6 cellular contexts compared by ENCODE assay signal in the genomic region with DNA sequence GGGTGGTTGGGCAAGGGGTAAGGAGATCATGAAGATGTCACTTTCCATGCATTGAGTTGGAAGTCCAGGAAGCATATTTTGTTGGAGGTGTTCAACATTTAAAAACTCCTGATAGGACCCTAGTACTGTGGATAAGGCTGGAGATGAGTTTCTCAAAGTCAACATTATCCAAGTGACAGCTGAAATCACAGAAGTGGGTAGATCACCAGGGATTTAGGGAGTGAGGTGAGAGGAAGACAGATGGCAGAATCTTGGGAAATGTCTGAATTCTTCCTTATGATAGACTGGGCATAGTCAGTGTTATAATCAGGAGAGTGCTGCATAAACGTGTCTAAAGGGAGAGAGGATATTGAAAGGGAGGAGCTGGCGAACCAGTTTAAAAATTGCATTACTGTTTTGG.
"Had no signal": no experiment of that assay in that cellular context is flagged by ENCODE, and none has a peak within 500 bp of the region (broad histone marks: within the 10 kb centered on the region; RNA-seq: fewer than 3 reads in every experiment).

No MANE protein-coding gene starts in this region.

- H3K4me3 ChIP-seq: GM23248 had no signal

- H3K27ac ChIP-seq: GM23248 had no signal

- H3K4me3 Mint-ChIP-seq: H9 had no signal

- DNase-seq: GM23248, GOT3, H9, HCEC 1CT, KBM-7 had no signal

- H3K27ac Mint-ChIP-seq: H9, IgD-negative memory B cell had no signal

- H3K36me3 Mint-ChIP-seq: IgD-negative memory B cell had no signal
